ENCODE assay signal across 1 cellular context in genomic region chr7:26157520-26158105, GRCh38.
A peak's percentile ranks its signal among the peaks of the same experiment; 100 is the strongest.
TF ChIP-seq lines count a peak whose summit lies in the region.

No MANE protein-coding gene starts in this region.

TF ChIP-seq in K562, 482 proteins besides CTCF, POLR2A, EP300 and RAD21:
- TF ChIP-seq ZNF785 (CRISPR knock-in tag; IDR thresholded peaks at IDR 0.05) (no peak), ZNF277 (CRISPR knock-in tag; IDR thresholded peaks at IDR 0.05; ENCODE audit: borderline replicate concordance) (0 out of 2 replicates have a peak, but pooled peaks have one; percentile 11)
